Comparison of ENCODE assay signal across 8 cellular contexts in genomic region chr14:102317564-102318248, GRCh38. TPM values are rescaled to one million over a fixed set of nuclear protein-coding genes. Genes with fewer than 3 reads are reported as not detected.
A peak's percentile ranks its signal among the peaks of the same experiment; 100 is the strongest.
DNase-seq lines count a peak whose midpoint lies in the region; ATAC-seq and TF ChIP-seq lines count a peak whose summit lies in the region.

No MANE protein-coding gene starts in this region.

- peak; percentile 16 for TF ChIP-seq CTCF in DND-41 (IDR thresholded peaks at IDR 0.05; ENCODE audit: borderline replicate concordance, extremely low read depth, low read length, poor library complexity, severe bottlenecking)

- H3K27me3 ChIP-seq in DND-41 (ENCODE audit: insufficient read depth, low read length, poor library complexity) = no peaks in the 10 kb centered on the region
- H3K27me3 ChIP-seq in muscle layer of duodenum (ENCODE audit: low read depth, low read length) = no peaks in the 10 kb centered on the region

- peak overlapping the region; percentile 59; the same call in 1 of the 2 replicates for H3K27ac ChIP-seq in DND-41 (ENCODE audit: low read length)
- peak overlapping the region; percentile 47 for H3K27ac ChIP-seq in KOPT-K1 (ENCODE audit: low read depth, low read length, poor library complexity, severe bottlenecking)
- H3K27ac ChIP-seq in muscle layer of duodenum (ENCODE audit: low read length) = peak overlapping the region; percentile 76

- in situ Hi-C loops in SK-MEL-5 (cut with HindIII; ENCODE audit: low pct_unique_long_range_greater_than_20kb, low sequenced_read_pairs) = no loop called here

- H3K4me3 ChIP-seq in DND-41 (ENCODE audit: low read depth in 1 of 2, low read length in 2 of 2) (peak overlapping the region in 1 of 2 experiments; percentile 68; a peak in 2 of 4 replicates), muscle layer of duodenum (ENCODE audit: low read depth in 1 of 2, low read length in 2 of 2) (peak overlapping the region; percentile 72 to 76)

- no peaks in the 10 kb centered on the region for H4K20me1 ChIP-seq in DND-41 (ENCODE audit: insufficient read depth, low read length)

- peaks cover 71% of the 10 kb centered on the region for H3K4me1 ChIP-seq in DND-41 (ENCODE audit: insufficient read depth, low read length)
- H3K4me1 ChIP-seq in muscle layer of duodenum (ENCODE audit: control insufficient read depth in 1 of 2, insufficient read depth in 2 of 2, low read length in 2 of 2) = peaks cover 13 to 35% of the 10 kb centered on the region in 2 donors

- peak overlapping the region; percentile 76 for H3K4me2 ChIP-seq in DND-41 (ENCODE audit: insufficient read depth, low read length)

- no peak for ATAC-seq in DND-41 (ENCODE audit: insufficient read depth, low read depth)
- no peak for ATAC-seq in effector memory CD8-positive, alpha-beta T cell (replicated peaks)
- ATAC-seq in GM18520 (IDR thresholded peaks at IDR 0.05; ENCODE audit: unreplicated experiment) = no peak
- ATAC-seq in GM18517 (IDR thresholded peaks at IDR 0.05; ENCODE audit: unreplicated experiment) = no peak

- peak overlapping the region; percentile 94 to 97 for H3K4me3 Mint-ChIP-seq in effector memory CD8-positive, alpha-beta T cell

- H3K79me2 ChIP-seq in DND-41 (ENCODE audit: insufficient read depth, low read length) = peaks cover 23% of the 10 kb centered on the region

- peaks cover 0 to 4% of the 10 kb centered on the region in 2 donors for H3K9me3 Mint-ChIP-seq in effector memory CD8-positive, alpha-beta T cell

- no peaks in the 10 kb centered on the region for H3K27me3 Mint-ChIP-seq in effector memory CD8-positive, alpha-beta T cell

- H3K4me1 Mint-ChIP-seq in effector memory CD8-positive, alpha-beta T cell (ENCODE audit: low read depth in 2 of 2) = peaks cover 36 to 45% of the 10 kb centered on the region in 2 donors

- H2AFZ ChIP-seq in DND-41 (ENCODE audit: low read depth, low read length) = peak overlapping the region; percentile 65

- H3K27ac Mint-ChIP-seq in effector memory CD8-positive, alpha-beta T cell = peak overlapping the region; percentile 100

- H3K36me3 Mint-ChIP-seq in effector memory CD8-positive, alpha-beta T cell (ENCODE audit: insufficient read depth) = peaks cover 45% of the 10 kb centered on the region

- DNase-seq in DND-41 (no peak), SK-MEL-5 (ENCODE audit: low read depth, low spot score) (peak; percentile 85), ureter (ENCODE audit: low spot score) (no peak)
- no peak for DNase-seq in effector memory CD8-positive, alpha-beta T cell

- H3K9me3 ChIP-seq in DND-41 (ENCODE audit: insufficient read depth, low read length, severe bottlenecking) (no peaks in the 10 kb centered on the region), KOPT-K1 (ENCODE audit: insufficient read depth, low read length, poor library complexity, severe bottlenecking) (no peaks in the 10 kb centered on the region), muscle layer of duodenum (ENCODE audit: control insufficient read depth in 1 of 2, low read length in 2 of 2) (no peaks in the 10 kb centered on the region)

- H3K9ac ChIP-seq in DND-41 (ENCODE audit: low read depth, low read length) = peak overlapping the region; percentile 61; the same call in 1 of the 2 replicates

- peaks cover 11% of the 10 kb centered on the region for H3K36me3 ChIP-seq in DND-41 (ENCODE audit: insufficient read depth, low read length)
- H3K36me3 ChIP-seq in KOPT-K1 (ENCODE audit: insufficient read depth, low read length) = 0 out of 2 replicates have a peak, but pooled peaks cover 8% of the 10 kb centered on the region
- H3K36me3 ChIP-seq in muscle layer of duodenum (ENCODE audit: control insufficient read depth in 1 of 2, insufficient read depth in 2 of 2, low read length in 2 of 2) = no peaks in the 10 kb centered on the region

RNA-seq across cellular contexts. Expression of gene ZNF839, which starts 1.8 kb away (rescaled TPM):
- total RNA-seq in SK-MEL-5 (2014; rRNA removed; shearing (Covaris generic)) = 11.4 and 12.6 TPM in 2 replicates
- 11.1 and 18.6 TPM in 2 replicates for polyA plus RNA-seq in SK-MEL-5 (2015; cell fraction: cytosol; rRNA removed)
- polyA plus RNA-seq in SK-MEL-5 (2015; cell fraction: nucleus; rRNA removed) = 59.4 and 73.3 TPM in 2 replicates
- 18.1 TPM for total RNA-seq in ureter

RNA-seq across cellular contexts. Expression of gene MOK, which starts 12.7 kb away (rescaled TPM):
- 98.9 and 111 TPM in 2 replicates for total RNA-seq in SK-MEL-5 (2014; rRNA removed; shearing (Covaris generic))
- polyA plus RNA-seq in SK-MEL-5 (2015; cell fraction: cytosol; rRNA removed) = 122 and 124 TPM in 2 replicates
- polyA plus RNA-seq in SK-MEL-5 (2015; cell fraction: nucleus; rRNA removed) = 589 and 596 TPM in 2 replicates
- total RNA-seq in ureter = 24.4 TPM

RNA-seq across cellular contexts. Expression of gene CINP, which starts 45.0 kb away (rescaled TPM):
- 127 and 133 TPM in 2 replicates for total RNA-seq in SK-MEL-5 (2014; rRNA removed; shearing (Covaris generic))
- polyA plus RNA-seq in SK-MEL-5 (2015; cell fraction: cytosol; rRNA removed) = 96.7 and 99.2 TPM in 2 replicates
- 17.7 and 21.0 TPM in 2 replicates for polyA plus RNA-seq in SK-MEL-5 (2015; cell fraction: nucleus; rRNA removed)
- total RNA-seq in ureter = 31.2 TPM

RNA-seq across cellular contexts. Expression of gene TECPR2, which starts 45.0 kb away (rescaled TPM):
- total RNA-seq in SK-MEL-5 (2014; rRNA removed; shearing (Covaris generic)) = 20.8 and 22.7 TPM in 2 replicates
- 42.5 and 49.5 TPM in 2 replicates for polyA plus RNA-seq in SK-MEL-5 (2015; cell fraction: cytosol; rRNA removed)
- polyA plus RNA-seq in SK-MEL-5 (2015; cell fraction: nucleus; rRNA removed) = 27.7 and 28.0 TPM in 2 replicates
- total RNA-seq in ureter = 36.3 TPM
